ENCODE assay signal across 1 cellular context in genomic region chr5:14292766-14293165, GRCh38.
TF ChIP-seq lines count a peak whose summit lies in the region.

No MANE protein-coding gene starts in this region.

TF ChIP-seq in WTC11, 78 proteins besides CTCF, POLR2A, EP300 and RAD21 (continued from another document):
- TF ChIP-seq KAT7 (CRISPR knock-in tag; IDR thresholded peaks at IDR 0.05; ENCODE audit: borderline replicate concordance), result no peak
- no peak for TF ChIP-seq ZMAT4 (CRISPR knock-in tag; IDR thresholded peaks at IDR 0.05)
- TF ChIP-seq TCF7 (CRISPR knock-in tag; IDR thresholded peaks at IDR 0.05; ENCODE audit: low read depth), result no peak
- no peak for TF ChIP-seq GABPB1 (CRISPR knock-in tag; IDR thresholded peaks at IDR 0.05)
- TF ChIP-seq NR2C2 (CRISPR knock-in tag; IDR thresholded peaks at IDR 0.05), result no peak
- TF ChIP-seq SOX15 (CRISPR knock-in tag; IDR thresholded peaks at IDR 0.05), result no peak
- no peak for TF ChIP-seq TEAD1 (CRISPR knock-in tag; IDR thresholded peaks at IDR 0.05)
- TF ChIP-seq NR3C1 (CRISPR knock-in tag; conservative IDR thresholded peaks at IDR 0.05; ENCODE audit: low read depth), result no peak
- TF ChIP-seq TEAD4 (CRISPR knock-in tag; IDR thresholded peaks at IDR 0.05), result no peak
- TF ChIP-seq ELF4 (CRISPR knock-in tag; IDR thresholded peaks at IDR 0.05; ENCODE audit: low read depth), result no peak
- TF ChIP-seq STAT6 (CRISPR knock-in tag; conservative IDR thresholded peaks at IDR 0.05; ENCODE audit: low read depth), result no peak
- no peak for TF ChIP-seq MLX (CRISPR knock-in tag; IDR thresholded peaks at IDR 0.05)
- no peak for TF ChIP-seq MXD4 (CRISPR knock-in tag; IDR thresholded peaks at IDR 0.05; ENCODE audit: borderline replicate concordance)
- TF ChIP-seq HMGXB4 (CRISPR knock-in tag; IDR thresholded peaks at IDR 0.05), result no peak
- no peak for TF ChIP-seq ERG (CRISPR knock-in tag; IDR thresholded peaks at IDR 0.05)
- no peak for TF ChIP-seq SMAD3 (CRISPR knock-in tag; IDR thresholded peaks at IDR 0.05; ENCODE audit: borderline replicate concordance)
- TF ChIP-seq ZBTB21 (CRISPR knock-in tag; IDR thresholded peaks at IDR 0.05; ENCODE audit: borderline replicate concordance), result no peak
